20 cellular contexts compared by ENCODE assay signal in genomic region chr20:63565699-63566335, GRCh38.
"Had no signal": no experiment of that assay in that cellular context is flagged by ENCODE, and none has a peak within 500 bp of the region (broad histone marks: within the 10 kb centered on the region; RNA-seq: fewer than 3 reads in every experiment).

No MANE protein-coding gene starts in this region.

- H3K4me3 ChIP-seq: cardiac muscle cell, esophagus squamous epithelium, left ventricle myocardium inferior, upper lobe of right lung had no signal

- H3K27me3 ChIP-seq: cardiac muscle cell, esophagus squamous epithelium, upper lobe of right lung had no signal

- H3K27ac ChIP-seq: cardiac muscle cell, esophagus squamous epithelium, left ventricle myocardium inferior, upper lobe of right lung had no signal

- DNase-seq: activated CD4-positive, alpha-beta T cell treated with anti-CD3 and anti-CD28 coated beads, Interleukin-2, amount 10 ng/mL, durations not matched to agents 24 days and 14 days; activated CD8-positive, alpha-beta T cell treated with anti-CD3 and anti-CD28 coated beads for 36 hours; activated naive CD4-positive, alpha-beta T cell; activated naive CD8-positive, alpha-beta T cell treated with anti-CD3 and anti-CD28 coated beads for 36 hours; activated T-cell treated with anti-CD3 and anti-CD28 coated beads, Interleukin-2, amount 50 U/mL, for 1 hour; amniotic stem cell; effector memory CD8-positive, alpha-beta T cell; esophagus squamous epithelium; immature natural killer cell; kidney glomerular epithelial cell; left ventricle myocardium inferior; mammary epithelial cell; nephron progenitor cell; occipital lobe; posterior cingulate gyrus; stimulated activated CD8-positive, alpha-beta memory T cell treated with anti-CD3 and anti-CD28 coated beads, Interleukin-4, amount 100 ng/mL, for 48 hours; stimulated activated naive CD4-positive, alpha-beta T cell; upper lobe of right lung had no signal

- H3K36me3 ChIP-seq: cardiac muscle cell had no signal

- H3K4me1 ChIP-seq: left ventricle myocardium inferior had no signal

- H3K9me3 ChIP-seq: esophagus squamous epithelium, left ventricle myocardium inferior, upper lobe of right lung had no signal

- ATAC-seq: activated CD8-positive, alpha-beta T cell treated with anti-CD3 and anti-CD28 coated beads for 36 hours; activated T-helper 17 cell treated with anti-CD3 and anti-CD28 coated beads, Interleukin-2, amount 50 U/mL, for 72 hours; effector memory CD8-positive, alpha-beta T cell; upper lobe of right lung had no signal
